In genomic region chr2:45370367-45370766, GRCh38 we compare ENCODE assay signal across 1 cellular context.
TF ChIP-seq lines count a peak whose summit lies in the region.

No MANE protein-coding gene starts in this region.

TF ChIP-seq in SK-N-SH treated with all-trans-retinoic acid at 6 μM for 48 hours, 23 proteins besides CTCF, POLR2A, EP300 and RAD21 (continued from another document):
- TF ChIP-seq CSRNP3 (CRISPR knock-in tag; IDR thresholded peaks at IDR 0.05) = no peak
- no peak for TF ChIP-seq BACH2 (CRISPR knock-in tag; IDR thresholded peaks at IDR 0.05; ENCODE audit: borderline replicate concordance)
- TF ChIP-seq POU6F1 (CRISPR knock-in tag; IDR thresholded peaks at IDR 0.05; ENCODE audit: borderline replicate concordance, low read depth) = no peak
- TF ChIP-seq ZNF70 (CRISPR knock-in tag; IDR thresholded peaks at IDR 0.05) = no peak
- TF ChIP-seq PATZ1 (CRISPR knock-in tag; IDR thresholded peaks at IDR 0.05; ENCODE audit: borderline replicate concordance) = no peak
- TF ChIP-seq ZNF565 (CRISPR knock-in tag; conservative IDR thresholded peaks at IDR 0.05; ENCODE audit: low read depth) = no peak
- TF ChIP-seq ZFP30 (CRISPR knock-in tag; IDR thresholded peaks at IDR 0.05) = no peak
- TF ChIP-seq SNAI2 (CRISPR knock-in tag; IDR thresholded peaks at IDR 0.05) = no peak
- no peak for TF ChIP-seq OSR1 (CRISPR knock-in tag; IDR thresholded peaks at IDR 0.05)
- TF ChIP-seq ARNTL (CRISPR knock-in tag; IDR thresholded peaks at IDR 0.05; ENCODE audit: borderline replicate concordance, low read depth) = no peak
- no peak for TF ChIP-seq ZNF8 (CRISPR knock-in tag; IDR thresholded peaks at IDR 0.05)
- no peak for TF ChIP-seq ZFP3 (CRISPR knock-in tag; IDR thresholded peaks at IDR 0.05)
